1 cellular context compared by ENCODE assay signal in genomic region chr7:76336094-76336493, GRCh38.
TF ChIP-seq lines count a peak whose summit lies in the region.

No MANE protein-coding gene starts in this region.

TF ChIP-seq in WTC11, 78 proteins besides CTCF, POLR2A, EP300 and RAD21:
- no peak for TF ChIP-seq PRDM15 (CRISPR knock-in tag; IDR thresholded peaks at IDR 0.05)
- no peak for TF ChIP-seq MAX (CRISPR knock-in tag; IDR thresholded peaks at IDR 0.05)
- no peak for TF ChIP-seq USF1 (CRISPR knock-in tag; IDR thresholded peaks at IDR 0.05)
- TF ChIP-seq CREB1 (CRISPR knock-in tag; IDR thresholded peaks at IDR 0.05), result no peak
- no peak for TF ChIP-seq SOX15 (CRISPR knock-in tag; IDR thresholded peaks at IDR 0.05)
- no peak for TF ChIP-seq ZNF219 (CRISPR knock-in tag; IDR thresholded peaks at IDR 0.05; ENCODE audit: borderline replicate concordance)
- no peak for TF ChIP-seq SMAD4 (CRISPR knock-in tag; IDR thresholded peaks at IDR 0.05)
- no peak for TF ChIP-seq ZNF138 (CRISPR knock-in tag; conservative IDR thresholded peaks at IDR 0.05)
- no peak for TF ChIP-seq IRF1 (CRISPR knock-in tag; IDR thresholded peaks at IDR 0.05)
- TF ChIP-seq CBFB (CRISPR knock-in tag; IDR thresholded peaks at IDR 0.05; ENCODE audit: low read depth), result no peak
- no peak for TF ChIP-seq PRRX2 (CRISPR knock-in tag; IDR thresholded peaks at IDR 0.05)
